ENCODE assay signal across 9 cellular contexts in genomic region chr14:100486025-100486828, GRCh38.
DNase-seq lines count a peak whose midpoint lies in the region; ATAC-seq and TF ChIP-seq lines count a peak whose summit lies in the region.
"Had no signal": no experiment of that assay in that cellular context is flagged by ENCODE, and none has a peak within 500 bp of the region (broad histone marks: within the 10 kb centered on the region; RNA-seq: fewer than 3 reads in every experiment).

No MANE protein-coding gene starts in this region.

- peak; percentile 58 for ATAC-seq in GM21619 (IDR thresholded peaks at IDR 0.05; ENCODE audit: unreplicated experiment)
- peak; percentile 48 for ATAC-seq in T-helper 17 cell
- no peak for ATAC-seq in HG03039 (IDR thresholded peaks at IDR 0.05; ENCODE audit: unreplicated experiment)

- H3K27me3 Mint-ChIP-seq in T-helper 17 cell = no peaks in the 10 kb centered on the region

- in situ Hi-C loops in astrocyte of the cerebellum (cut with HindIII; ENCODE audit: low sequenced_read_pairs) = no loop called here

- peaks cover 10% of the 10 kb centered on the region for H3K4me1 Mint-ChIP-seq in T-helper 17 cell

- H3K4me3 ChIP-seq in LNCaP clone FGC (ENCODE audit: low read depth, low read length) (no peak overlapping the region), astrocyte of the cerebellum (ENCODE audit: low read depth, low read length) (no peak overlapping the region)
- H3K4me3 ChIP-seq: PC-9 had no signal

- H3K9me3 ChIP-seq in T-helper 17 cell (ENCODE audit: control insufficient read depth, low read length, poor library complexity, severe bottlenecking) = no peaks in the 10 kb centered on the region

- H3K36me3 Mint-ChIP-seq in T-helper 17 cell (ENCODE audit: low read depth) = peaks cover 9% of the 10 kb centered on the region

- TF ChIP-seq CTCF in LNCaP clone FGC (IDR thresholded peaks at IDR 0.05; ENCODE audit: control insufficient read depth, extremely low read depth, insufficient read depth) (no peak), astrocyte of the cerebellum (IDR thresholded peaks at IDR 0.05; ENCODE audit: low read depth, low read length, missing control alignments) (no peak)

- H3K27ac Mint-ChIP-seq in T-helper 17 cell = no peak overlapping the region

- H3K4me3 Mint-ChIP-seq in T-helper 17 cell = no peak overlapping the region

- DNase-seq in DMS53 (lab: John Stamatoyannopoulos, UW) (peak; percentile 87), LNCaP clone FGC (ENCODE audit: low read depth) (peak; percentile 11), T-helper 17 cell (peak in 2 of 3 donors; percentile 31 to 52), astrocyte of the cerebellum (ENCODE audit: low read depth) (peak; percentile 60), kidney tubule cell (ENCODE audit: low spot score) (peak; percentile 60)
- peak; percentile 16 to 19 for DNase-seq in stimulated activated CD8-positive, alpha-beta memory T cell treated with anti-CD3 and anti-CD28 coated beads, Interleukin-15, amount 100 ng/mL, for 48 hours (ENCODE audit: low read depth in 2 of 2)

Comparison
In these comparisons a context has a peak if more than half of its experiments do, and no peak if none do; other contexts are left out.
1. DNase-seq: peak in every context shown above with its lines; median percentile 87 in DMS53; 60 in astrocyte of the cerebellum; 60 in kidney tubule cell; 42 in T-helper 17 cell; 18 in stimulated activated CD8-positive, alpha-beta memory T cell treated with anti-CD3 and anti-CD28 coated beads, Interleukin-15, amount 100 ng/mL, for 48 hours; 11 in LNCaP clone FGC.